ENCODE assay signal across 8 cellular contexts in genomic region chr20:50063763-50064162, GRCh38. TPM values are rescaled to one million over a fixed set of nuclear protein-coding genes. Genes with fewer than 3 reads are reported as not detected.
A peak's percentile ranks its signal among the peaks of the same experiment; 100 is the strongest.
DNase-seq lines count a peak whose midpoint lies in the region; ATAC-seq, FAIRE-seq and TF ChIP-seq lines count a peak whose summit lies in the region.
"Not testable (repeated sequence)": the region's sequence is repeated elsewhere in the genome, so short reads cannot be mapped to it uniquely, and the experiment has no call there.

No MANE protein-coding gene starts in this region.

- H3K27me3 ChIP-seq in K562 (ENCODE audit: control insufficient read depth in 2 of 2, insufficient read depth in 2 of 2, low read length in 2 of 2); osteoblast (ENCODE audit: insufficient read depth, low read length); trophoblast cell (ENCODE audit: insufficient read depth, low read length): not testable (repeated sequence)
- H3K27me3 ChIP-seq in HepG2 (ENCODE audit: control insufficient read depth in 1 of 2, insufficient read depth in 2 of 2, low read length in 2 of 2), result peaks cover 5 to 36% of the 10 kb centered on the region in 2 experiments; a peak in 4 of 5 replicates

- CTCF ChIA-PET in HEK293 (lab: Yijun Ruan, JAX), result interaction anchor here (1.2 kb wide), 1 partner anchor 87 kb away, joined by 3 read pairs; no protein-coding TSS in a partner anchor
- CTCF ChIA-PET in OCI-LY7 (lab: Charles Lee; ENCODE audit: unreplicated experiment); K562 (lab: Yijun Ruan, JAX; ENCODE audit: low intra/inter-chr PET ratio); HepG2 (lab: Yijun Ruan, JAX; ENCODE audit: low intra/inter-chr PET ratio, low total read pairs): not testable (repeated sequence)
- CTCF ChIA-PET in WTC11 (lab: Charles Lee), result interaction anchor here (1.8 kb wide), 1 partner anchor 84 kb away, joined by 7 read pairs; no protein-coding TSS in a partner anchor

- intact Hi-C loops in OCI-LY7 (cut with micrococcal nuclease; ENCODE audit: unreplicated experiment); K562 (cut with micrococcal nuclease); HepG2 (cut with micrococcal nuclease; ENCODE audit: unreplicated experiment): not testable (repeated sequence)

- not testable (repeated sequence) for H4K20me1 ChIP-seq in OCI-LY7 (ENCODE audit: insufficient read depth, low read length); K562 (replicated peaks; ENCODE audit: control insufficient read depth, insufficient read depth, low read length); HepG2 (ENCODE audit: insufficient read depth, low read length); osteoblast (ENCODE audit: insufficient read depth, low read length)

- H4K91ac ChIP-seq in trophoblast cell (ENCODE audit: low read depth, low read length), result peak overlapping the region; percentile 28

- not testable (repeated sequence) for TF ChIP-seq RAD21 in K562 (CRISPR knock-in tag; conservative IDR thresholded peaks at IDR 0.05 in 1 of 2, IDR thresholded peaks at IDR 0.05 in 1 of 2); HepG2 (CRISPR knock-in tag; IDR thresholded peaks at IDR 0.05)

- not testable (repeated sequence) for TF ChIP-seq EP300 in K562 (IDR thresholded peaks at IDR 0.05; ENCODE audit: low read length); HepG2 (IDR thresholded peaks at IDR 0.05; ENCODE audit: low read depth in 2 of 2, low read length in 2 of 2); HepG2 (CRISPR knock-in tag; IDR thresholded peaks at IDR 0.05; ENCODE audit: borderline replicate concordance)

- not testable (repeated sequence) for H2BK5ac ChIP-seq in trophoblast cell (ENCODE audit: low read depth, low read length, poor library complexity)

- H2AFZ ChIP-seq in OCI-LY7 (ENCODE audit: low read length); K562 (ENCODE audit: low read depth, low read length); HepG2 (ENCODE audit: low read length); osteoblast (ENCODE audit: low read length); trophoblast cell (ENCODE audit: insufficient read depth, low read length, poor library complexity): not testable (repeated sequence)

- TF ChIP-seq CTCF in HEK293 (tag by site-specific recombination; IDR thresholded peaks at IDR 0.05); WTC11 (IDR thresholded peaks at IDR 0.05); K562 (IDR thresholded peaks at IDR 0.05 in 2 of 3, conservative IDR thresholded peaks at IDR 0.05 in 1 of 3; ENCODE audit: insufficient read depth in 2 of 3, low read depth in 1 of 3, low read length in 3 of 3); HepG2 (CRISPR knock-in tag; IDR thresholded peaks at IDR 0.05); osteoblast (IDR thresholded peaks at IDR 0.05; ENCODE audit: extremely low read depth, low read depth, low read length): not testable (repeated sequence)
- TF ChIP-seq CTCF in HFFc6 (IDR thresholded peaks at IDR 0.05), result peak; percentile 24
- TF ChIP-seq CTCF in OCI-LY7 (conservative IDR thresholded peaks at IDR 0.05; ENCODE audit: low read length), result 0 out of 2 replicates have a peak, but pooled peaks have one; percentile 24

- not testable (repeated sequence) for H3K23ac ChIP-seq in trophoblast cell (ENCODE audit: low read length)

- H3K79me1 ChIP-seq in trophoblast cell (ENCODE audit: low read length), result peaks cover 53% of the 10 kb centered on the region

- in situ Hi-C loops in K562 (cut with MboI); HepG2 (cut with HindIII; ENCODE audit: extremely low pct_ligation_motif_present, low pct_unique_long_range_greater_than_20kb): not testable (repeated sequence)

- not testable (repeated sequence) for H3K36me3 ChIP-seq in HEK293 (ENCODE audit: control insufficient read depth in 2 of 2, insufficient read depth in 1 of 2, low read length in 2 of 2); OCI-LY7 (ENCODE audit: insufficient read depth, low read length); K562 (ENCODE audit: control insufficient read depth, insufficient read depth, low read length); HepG2 (replicated peaks in 1 of 2; ENCODE audit: control insufficient read depth in 1 of 2, insufficient read depth in 2 of 2, low read length in 2 of 2); osteoblast (ENCODE audit: insufficient read depth, low read length); trophoblast cell (ENCODE audit: control insufficient read depth in 1 of 2, insufficient read depth in 2 of 2, low read length in 2 of 2)

- H3K79me2 ChIP-seq in OCI-LY7 (ENCODE audit: insufficient read depth, low read depth, low read length); K562 (ENCODE audit: control insufficient read depth, insufficient read depth, low read length); HepG2 (ENCODE audit: insufficient read depth, low read length); osteoblast (ENCODE audit: insufficient read depth, low read length); trophoblast cell (ENCODE audit: control insufficient read depth, insufficient read depth, low read length, poor library complexity): not testable (repeated sequence)

- not testable (repeated sequence) for FAIRE-seq in K562 (lab: Jason Lieb, UNC); HepG2 (lab: Jason Lieb, UNC)

- not testable (repeated sequence) for H3K4me3 ChIP-seq in HEK293 (ENCODE audit: low read depth, low read length); OCI-LY7 (ENCODE audit: low read depth, low read length, poor library complexity, severe bottlenecking); K562; HepG2 (replicated peaks in 1 of 3; ENCODE audit: insufficient read depth in 1 of 3, low read depth in 2 of 3, low read length in 3 of 3); osteoblast (ENCODE audit: insufficient read depth, low read length); trophoblast cell (ENCODE audit: low read depth, low read length)

- not testable (repeated sequence) for TF ChIP-seq POLR2A in K562 (conservative IDR thresholded peaks at IDR 0.05); HepG2 (IDR thresholded peaks at IDR 0.05; ENCODE audit: insufficient read depth in 1 of 2, low read depth in 2 of 2, low read length in 2 of 2)

- not testable (repeated sequence) for H3K4ac ChIP-seq in trophoblast cell (ENCODE audit: low read depth, low read length)

- not testable (repeated sequence) for H3K9me2 ChIP-seq in OCI-LY7 (ENCODE audit: insufficient read depth, low read length)

- H3K14ac ChIP-seq in trophoblast cell (ENCODE audit: low read length), result not testable (repeated sequence)

- BruUV-seq in OCI-LY7 (replicated peaks; lab: Mats Ljungman, UMichigan); K562 (replicated peaks; lab: Mats Ljungman, UMichigan); HepG2 (replicated peaks; lab: Mats Ljungman, UMichigan): not testable (repeated sequence)

- H3K9ac ChIP-seq in K562 (ENCODE audit: insufficient read depth in 1 of 2, low read depth in 2 of 2, low read length in 2 of 2); HepG2 (ENCODE audit: insufficient read depth, low read depth, low read length); trophoblast cell (ENCODE audit: low read length): not testable (repeated sequence)

- not testable (repeated sequence) for DNase-seq in HFFc6; OCI-LY7 (ENCODE audit: low spot score); WTC11 (ENCODE audit: low spot score); K562 (ENCODE audit: extremely low read depth in 1 of 4, low spot score in 3 of 4); HepG2 (ENCODE audit: low spot score); trophoblast cell
- peak; percentile 11 for DNase-seq in osteoblast (ENCODE audit: insufficient read length, low spot score, missing footprints)

- not testable (repeated sequence) for H4K8ac ChIP-seq in trophoblast cell (ENCODE audit: low read depth, low read length)

- H3K27me3 Mint-ChIP-seq in HFFc6 (ENCODE audit: insufficient read depth); WTC11 (ENCODE audit: low read depth): not testable (repeated sequence)

- H3K27ac Mint-ChIP-seq in HFFc6, WTC11: not testable (repeated sequence)

- not testable (repeated sequence) for H3K9me3 Mint-ChIP-seq in HFFc6, WTC11

- H2AK5ac ChIP-seq in trophoblast cell (ENCODE audit: low read length), result peak overlapping the region; percentile 71

- POLR2A ChIA-PET in HEK293 (lab: Yijun Ruan, JAX); WTC11 (lab: Charles Lee); K562 (lab: Yijun Ruan, JAX); HepG2 (lab: Yijun Ruan, JAX): not testable (repeated sequence)
- POLR2A ChIA-PET in OCI-LY7 (lab: Charles Lee), result interaction anchor here (1.1 kb wide), 1 partner anchor 19 kb away, joined by 3 read pairs; no protein-coding TSS in a partner anchor

- H3K18ac ChIP-seq in trophoblast cell (ENCODE audit: low read length), result not testable (repeated sequence)

- not testable (repeated sequence) for H3K4me1 Mint-ChIP-seq in HFFc6 (ENCODE audit: low read depth)
- peaks cover 14% of the 10 kb centered on the region for H3K4me1 Mint-ChIP-seq in WTC11

- not testable (repeated sequence) for H3K9me3 ChIP-seq in HEK293 (ENCODE audit: control insufficient read depth, insufficient read depth, low read depth, low read length); OCI-LY7 (ENCODE audit: low read length); K562 (replicated peaks; ENCODE audit: control insufficient read depth, insufficient read depth, low read depth, low read length); HepG2 (ENCODE audit: low read length); osteoblast (ENCODE audit: low read depth, low read length); trophoblast cell (ENCODE audit: insufficient read depth, low read depth, low read length)

- H3K4me3 Mint-ChIP-seq in HFFc6, WTC11: not testable (repeated sequence)

- H3K36me3 Mint-ChIP-seq in HFFc6 (ENCODE audit: low read depth); WTC11: not testable (repeated sequence)

- not testable (repeated sequence) for ATAC-seq in WTC11, K562, HepG2

- not testable (repeated sequence) for H2BK12ac ChIP-seq in trophoblast cell (ENCODE audit: low read length)

- H2BK120ac ChIP-seq in trophoblast cell (ENCODE audit: insufficient read depth, low read length, poor library complexity), result not testable (repeated sequence)

- WGBS in K562 (ENCODE audit: insufficient coverage, low coverage, missing lambda C conversion rate), result 64% methylated on average over 5 of the region's 6 CpGs
- WGBS in HepG2 (ENCODE audit: low lambda C conversion rate), result 89% methylated on average over 6 of the region's 6 CpGs
- WGBS in trophoblast cell (ENCODE audit: extremely low coverage, insufficient coverage, insufficient read length), result no CpG with 5 or more reads among the region's 6 CpGs

- not testable (repeated sequence) for H3K27ac ChIP-seq in HEK293 (ENCODE audit: extremely low read depth, low read depth, low read length); OCI-LY7 (ENCODE audit: low read depth, low read length, poor library complexity, severe bottlenecking); K562 (ENCODE audit: extremely low read depth, low read depth, low read length); HepG2 (ENCODE audit: extremely low read length, insufficient read depth, low read length); osteoblast (ENCODE audit: low read depth, low read length); trophoblast cell (ENCODE audit: low read depth, low read length)

- H3K4me2 ChIP-seq in OCI-LY7 (ENCODE audit: low read length); K562 (ENCODE audit: insufficient read depth, low read length); HepG2 (ENCODE audit: low read depth, low read length); osteoblast (ENCODE audit: insufficient read depth, low read length); trophoblast cell (ENCODE audit: low read length): not testable (repeated sequence)

- not testable (repeated sequence) for H4K12ac ChIP-seq in trophoblast cell (ENCODE audit: low read depth, low read length)

- H3K9me1 ChIP-seq in K562 (ENCODE audit: control insufficient read depth, insufficient read depth, low read length), result not testable (repeated sequence)

- not testable (repeated sequence) for H3K4me1 ChIP-seq in HEK293 (ENCODE audit: control insufficient read depth, insufficient read depth, low read length); OCI-LY7 (ENCODE audit: insufficient read depth, low read length, poor library complexity, severe bottlenecking); osteoblast (ENCODE audit: insufficient read depth, low read length)
- peaks cover 5 to 17% of the 10 kb centered on the region in 2 experiments; a peak in 4 of 5 replicates for H3K4me1 ChIP-seq in K562 (replicated peaks in 1 of 2; ENCODE audit: control insufficient read depth in 2 of 2, insufficient read depth in 2 of 2, low read length in 2 of 2)
- peaks cover 38% of the 10 kb centered on the region for H3K4me1 ChIP-seq in HepG2 (ENCODE audit: insufficient read depth, low read length)
- H3K4me1 ChIP-seq in trophoblast cell (ENCODE audit: control insufficient read depth in 1 of 2, insufficient read depth in 2 of 2, low read length in 2 of 2), result peaks cover 31 to 35% of the 10 kb centered on the region in 2 experiments

RNA-seq across cellular contexts. Expression of gene UBE2V1, which starts 49.2 kb away (rescaled TPM):
- 100 to 1,000 TPM; 192 to 242 (median 210) TPM for total RNA-seq in HFFc6 (2021; fragmentation: NEBNext Ultra II Directional; extraction: Animal tissue kit (Norgen Biotek cat#: 25700))
- total RNA-seq in OCI-LY7 (2014; rRNA removed; shearing (Covaris generic)), result 57.3 and 63.2 TPM in 2 replicates
- 143 and 161 TPM in 2 replicates for total RNA-seq in OCI-LY7 (2022)
- total RNA-seq in WTC11 (2021), result 132 to 146 TPM (median 144 TPM) in 3 replicates
- 218 and 364 TPM in 2 replicates for total RNA-seq in K562 (2011; cell fraction: chromatin; rRNA removed; ENCODE audit: low replicate concordance)
- 115 and 134 TPM in 2 replicates for total RNA-seq in K562 (2011; cell fraction: nucleolus; rRNA removed)
- total RNA-seq in K562 (2011; cell fraction: nucleoplasm; rRNA removed), result 295 and 429 TPM in 2 replicates
- 62.8 and 94.6 TPM in 2 replicates for total RNA-seq in K562 (2014; rRNA removed)
- 93.0 and 107 TPM in 2 replicates for total RNA-seq in K562 (2014; rRNA removed; fragmentation: Illumina TruSeq; extraction: Trizol)
- 93.5 and 94.9 TPM in 2 replicates for total RNA-seq in K562 (2015; rRNA removed; fragmentation: Illumina TruSeq; extraction: Trizol)
- total RNA-seq in K562 (2021), result 113 and 119 TPM in 2 replicates
- 112 and 129 TPM in 2 replicates for polyA plus RNA-seq in K562 (2011; rRNA removed)
- 77.3 and 148 TPM in 2 replicates for polyA plus RNA-seq in K562 (2011; cell fraction: cytosol; rRNA removed)
- polyA plus RNA-seq in K562 (2011; cell fraction: nucleus; rRNA removed), result 118 and 127 TPM in 2 replicates
- 139 and 160 TPM in 2 replicates for polyA plus RNA-seq in K562 (2012)
- 237 and 271 TPM in 2 replicates for polyA plus RNA-seq in K562 (2014; fragmentation: Illumina TruSeq; extraction: Trizol)
- polyA plus RNA-seq in K562 (2014; fragmentation: Nextera tagmentation; extraction: Ambion mirVana), result 100 to 1,000 TPM; 145 to 357 TPM
- 146 and 170 TPM in 2 replicates for polyA plus RNA-seq in K562 (2014; rRNA removed)
- 132 and 142 TPM in 2 replicates for polyA minus RNA-seq in K562 (2011; rRNA and poly(A)+ RNA removed)
- 41.7 and 44.1 TPM in 2 replicates for polyA minus RNA-seq in K562 (2011; cell fraction: cytosol; rRNA and poly(A)+ RNA removed)
- polyA minus RNA-seq in K562 (2011; cell fraction: nucleus; rRNA and poly(A)+ RNA removed), result 67.2 and 111 TPM in 2 replicates
- total RNA-seq in HepG2 (2016; rRNA removed; fragmentation: Illumina TruSeq; extraction: Trizol), result 81.3 and 85.1 TPM in 2 replicates
- total RNA-seq in HepG2 (2016; cell fraction: cytosol; rRNA removed; fragmentation: Illumina TruSeq; extraction: Trizol; ENCODE audit: low read depth), result 39.8 and 41.0 TPM in 2 replicates
- 75.7 and 82.4 TPM in 2 replicates for total RNA-seq in HepG2 (2016; cell fraction: insoluble cytoplasmic fraction; rRNA removed; fragmentation: Illumina TruSeq; extraction: Trizol)
- total RNA-seq in HepG2 (2016; cell fraction: membrane; rRNA removed; fragmentation: Illumina TruSeq; extraction: Trizol), result 77.9 and 85.1 TPM in 2 replicates
- 90.9 and 96.1 TPM in 2 replicates for total RNA-seq in HepG2 (2016; cell fraction: nucleus; rRNA removed; fragmentation: Illumina TruSeq; extraction: Trizol)
- 102 and 132 TPM in 2 replicates for polyA plus RNA-seq in HepG2 (2011; rRNA removed)
- polyA plus RNA-seq in HepG2 (2011; cell fraction: cytosol; rRNA removed), result 86.6 and 115 TPM in 2 replicates
- polyA plus RNA-seq in HepG2 (2011; cell fraction: nucleus; rRNA removed), result 112 and 127 TPM in 2 replicates
- polyA plus RNA-seq in HepG2 (2012), result 131 and 175 TPM in 2 replicates
- polyA plus RNA-seq in HepG2 (2016; cell fraction: cytosol; fragmentation: Illumina TruSeq; extraction: Trizol; ENCODE audit: low read depth), result 88.5 and 88.7 TPM in 2 replicates
- 203 and 260 TPM in 2 replicates for polyA plus RNA-seq in HepG2 (2016; cell fraction: insoluble cytoplasmic fraction; fragmentation: Illumina TruSeq; extraction: Trizol; ENCODE audit: low read depth)
- 179 and 185 TPM in 2 replicates for polyA plus RNA-seq in HepG2 (2016; cell fraction: membrane; fragmentation: Illumina TruSeq; extraction: Trizol; ENCODE audit: low read depth)
- 152 and 171 TPM in 2 replicates for polyA plus RNA-seq in HepG2 (2016; cell fraction: nucleus; fragmentation: Illumina TruSeq; extraction: Trizol; ENCODE audit: insufficient read depth, low read depth)
- 54.3 and 62.1 TPM in 2 replicates for polyA minus RNA-seq in HepG2 (2011; rRNA and poly(A)+ RNA removed; ENCODE audit: low replicate concordance)
- 50.5 and 51.3 TPM in 2 replicates for polyA minus RNA-seq in HepG2 (2011; cell fraction: cytosol; rRNA and poly(A)+ RNA removed)
- polyA minus RNA-seq in HepG2 (2011; cell fraction: nucleus; rRNA and poly(A)+ RNA removed), result 273 and 299 TPM in 2 replicates
- 90.8 and 100 TPM in 2 replicates for total RNA-seq in osteoblast
- polyA plus RNA-seq in trophoblast cell (2013), result 238 and 250 TPM in 2 replicates
